ENCODE assay signal across 8 cellular contexts in the genomic region with DNA sequence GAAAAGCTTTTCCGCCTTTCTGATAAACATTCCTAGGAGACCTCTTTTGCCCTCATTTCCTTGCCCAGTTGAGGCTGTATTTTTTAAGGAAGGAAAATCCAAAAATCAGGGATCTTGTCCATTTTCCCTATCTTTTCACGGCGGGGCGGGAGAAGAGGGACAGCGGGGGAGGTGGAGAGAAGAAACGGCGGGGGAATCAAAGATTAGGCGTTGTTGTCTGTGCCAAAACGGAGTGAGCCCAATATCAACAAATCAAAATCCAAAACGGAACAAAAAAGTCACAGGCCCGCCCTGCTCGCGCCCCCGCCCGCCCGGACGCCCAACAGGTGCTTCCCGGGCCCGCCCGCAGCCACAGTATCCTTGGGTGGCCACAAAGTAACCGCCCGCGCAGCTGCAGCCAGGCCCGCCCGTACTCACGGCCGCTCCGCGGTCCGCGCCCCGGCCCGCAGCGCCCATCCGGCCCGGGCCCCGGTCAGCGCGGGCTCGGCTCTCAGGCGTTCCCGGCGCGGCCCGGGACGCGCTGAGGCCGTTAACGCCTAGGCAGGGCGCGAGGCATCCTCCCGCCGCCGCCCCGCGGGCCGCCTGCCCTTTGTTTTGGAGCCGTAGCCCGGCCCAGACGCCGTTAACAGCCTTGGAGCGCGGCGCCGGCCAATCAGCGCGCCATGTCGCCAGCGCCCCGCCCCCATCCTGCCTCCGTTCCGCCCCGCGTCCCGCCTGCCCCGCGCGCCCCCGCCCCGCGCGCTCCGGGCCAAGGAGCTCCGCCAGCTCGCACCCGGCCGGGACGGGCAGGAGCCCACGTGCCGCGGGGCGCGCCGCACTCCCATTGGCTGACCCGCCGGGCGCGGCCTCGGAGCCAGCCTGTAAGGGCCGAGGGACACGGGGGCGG. TPM values are rescaled to one million over a fixed set of nuclear protein-coding genes. Genes with fewer than 3 reads are reported as not detected.
DNase-seq lines count a peak whose midpoint lies in the region; ATAC-seq and TF ChIP-seq lines count a peak whose summit lies in the region.

A gene with protein sequence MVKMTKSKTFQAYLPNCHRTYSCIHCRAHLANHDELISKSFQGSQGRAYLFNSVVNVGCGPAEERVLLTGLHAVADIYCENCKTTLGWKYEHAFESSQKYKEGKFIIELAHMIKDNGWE (minus strand): TSS at position 597 of the 886 bp plus-strand sequence. CDS start 25,050 bp downstream, outside the sequence.

- peak; percentile 89 for DNase-seq in DMS153 treated with DMSO at 0.1 percent for 48 hours (lab: John Stamatoyannopoulos, UW; ENCODE audit: unreplicated experiment)
- peak; percentile 82 for DNase-seq in Jurkat, Clone E6-1 (ENCODE audit: low read depth, low spot score)
- DNase-seq in Panc1 (ENCODE audit: low read depth, low spot score): no peak
- peak; percentile 95 to 98 for DNase-seq in activated T-cell treated with anti-CD3 and anti-CD28 coated beads, Interleukin-2, amount 50 U/mL, for 72 hours
- DNase-seq in esophagus squamous epithelium (lab: John Stamatoyannopoulos, UW): peak; percentile 71
- peak; percentile 90 for DNase-seq in stimulated activated CD8-positive, alpha-beta memory T cell treated with anti-CD3 and anti-CD28 coated beads, Interleukin-7, amount 100 ng/mL, for 1 hour (ENCODE audit: low read depth in 2 of 2)

- ATAC-seq in GM21619 (IDR thresholded peaks at IDR 0.05; ENCODE audit: unreplicated experiment) (peak; percentile 82), Panc1 (peak; percentile 97)
- ATAC-seq in activated T-cell treated with anti-CD3 and anti-CD28 coated beads, Interleukin-2, amount 50 U/mL, for 72 hours (replicated peaks in 1 of 2): peak; percentile 92 to 94

- BruUV-seq in Panc1 (replicated peaks; lab: Mats Ljungman, UMichigan): no TSS peak

- peak within 1 kb of the TSS; percentile 93 to 98 for H3K4me3 Mint-ChIP-seq in activated T-cell treated with anti-CD3 and anti-CD28 coated beads, Interleukin-2, amount 50 U/mL, for 72 hours

- CTCF ChIA-PET in Panc1 (lab: Charles Lee): no interaction called here

- H3K4me1 Mint-ChIP-seq in activated T-cell treated with anti-CD3 and anti-CD28 coated beads, Interleukin-2, amount 50 U/mL, for 72 hours (ENCODE audit: low read depth): peaks cover 16% of the 10 kb centered on the region

- H3K4me3 ChIP-seq in Jurkat, Clone E6-1 (ENCODE audit: low read length): peak within 1 kb of the TSS; percentile 89
- H3K4me3 ChIP-seq in Panc1 (ENCODE audit: low read depth in 2 of 2, low read length in 2 of 2): peak within 1 kb of the TSS; percentile 55 to 69
- peak within 1 kb of the TSS; percentile 32 to 89 (median 61) for H3K4me3 ChIP-seq in esophagus squamous epithelium
- peak within 1 kb of the TSS; percentile 76 for H3K4me3 ChIP-seq in muscle layer of duodenum (ENCODE audit: low read depth in 1 of 2, low read length in 2 of 2)

- peak in 3 of 4 donors; percentile 94 to 98 (median 97) for TF ChIP-seq POLR2A in esophagus squamous epithelium (IDR thresholded peaks at IDR 0.05)

- peak within 1 kb of the TSS; percentile 72 for H3K27ac Mint-ChIP-seq in activated T-cell treated with anti-CD3 and anti-CD28 coated beads, Interleukin-2, amount 50 U/mL, for 72 hours

- H3K27me3 ChIP-seq in Panc1 (ENCODE audit: control insufficient read depth, insufficient read depth, low read length) (no peaks in the 10 kb centered on the region), esophagus squamous epithelium (no peaks in the 10 kb centered on the region), muscle layer of duodenum (ENCODE audit: low read depth, low read length) (no peaks in the 10 kb centered on the region)

- in situ Hi-C loops in Panc1 (cut with HindIII; ENCODE audit: low pct_unique_long_range_greater_than_20kb, low sequenced_read_pairs): no loop called here

- H3K27me3 Mint-ChIP-seq in activated T-cell treated with anti-CD3 and anti-CD28 coated beads, Interleukin-2, amount 50 U/mL, for 72 hours (ENCODE audit: low read depth): peaks cover 30% of the 10 kb centered on the region

- TF ChIP-seq CTCF in Panc1 (IDR thresholded peaks at IDR 0.05) (no peak), esophagus squamous epithelium (IDR thresholded peaks at IDR 0.05) (peak in 2 of 6 experiments; percentile 4 to 16)

- H3K36me3 ChIP-seq in Panc1 (ENCODE audit: control insufficient read depth, insufficient read depth, low read length): no peaks in the 10 kb centered on the region
- no peaks in the 10 kb centered on the region for H3K36me3 ChIP-seq in esophagus squamous epithelium
- H3K36me3 ChIP-seq in muscle layer of duodenum (ENCODE audit: control insufficient read depth in 1 of 2, insufficient read depth in 2 of 2, low read length in 2 of 2): no peaks in the 10 kb centered on the region

- no peaks in the 10 kb centered on the region for H3K9me3 Mint-ChIP-seq in activated T-cell treated with anti-CD3 and anti-CD28 coated beads, Interleukin-2, amount 50 U/mL, for 72 hours

- H3K9me3 ChIP-seq in Panc1 (ENCODE audit: control insufficient read depth, insufficient read depth, low read depth, low read length) (no peaks in the 10 kb centered on the region), esophagus squamous epithelium (no peaks in the 10 kb centered on the region), muscle layer of duodenum (ENCODE audit: control insufficient read depth in 1 of 2, low read length in 2 of 2) (no peaks in the 10 kb centered on the region)

- WGBS in esophagus squamous epithelium, 2 donors: 1% methylated on average over 5 to 12 of the region's 102 CpGs

- no peaks in the 10 kb centered on the region for H3K36me3 Mint-ChIP-seq in activated T-cell treated with anti-CD3 and anti-CD28 coated beads, Interleukin-2, amount 50 U/mL, for 72 hours (ENCODE audit: insufficient read depth in 2 of 2)

- intact Hi-C loops in Panc1 (cut with micrococcal nuclease; ENCODE audit: unreplicated experiment): no loop called here
- intact Hi-C loops in esophagus squamous epithelium (cut with DNase I): loop anchor here (10.0 kb wide), 1 partner anchor 129 kb away; the partner anchor contains the start of gene MAPK1

- POLR2A ChIA-PET in Panc1 (lab: Charles Lee): no interaction called here

- peak within 1 kb of the TSS; percentile 63 for H3K27ac ChIP-seq in Panc1 (ENCODE audit: low read length)
- peak within 1 kb of the TSS; percentile 40 to 92 (median 82) for H3K27ac ChIP-seq in esophagus squamous epithelium
- no peak within 1 kb of the TSS for H3K27ac ChIP-seq in muscle layer of duodenum (ENCODE audit: low read length)

- peaks cover 6% of the 10 kb centered on the region; the same call in 1 of the 2 replicates for H3K4me1 ChIP-seq in Panc1 (ENCODE audit: control insufficient read depth, insufficient read depth, low read length)
- H3K4me1 ChIP-seq in esophagus squamous epithelium: peaks cover 6 to 20% (median 9%) of the 10 kb centered on the region in 3 donors
- peaks cover 6 to 11% of the 10 kb centered on the region in 2 donors for H3K4me1 ChIP-seq in muscle layer of duodenum (ENCODE audit: control insufficient read depth in 1 of 2, insufficient read depth in 2 of 2, low read length in 2 of 2)

RNA-seq across cellular contexts. Expression of the gene that starts here (rescaled TPM):
- polyA plus RNA-seq in Jurkat, Clone E6-1 (2012; ENCODE audit: insufficient read depth, insufficient read length): 33.5 TPM
- total RNA-seq in Panc1 (2021; ENCODE audit: unreplicated experiment) (4.0 TPM), esophagus squamous epithelium (1 to 10 TPM in 3 of 4 donors, under 1 TPM in 1; 0.53 to 8.5 (median 3.0) TPM)
- polyA plus RNA-seq in Panc1 (2012; ENCODE audit: insufficient read length): 4.6 TPM
- total RNA-seq in activated T-cell treated with anti-CD3 and anti-CD28 coated beads, Interleukin-2, amount 50 U/mL, for 72 hours: 1 to 10 TPM; 2.5 to 4.4 TPM
